Comparison of ENCODE assay signal across 1 cellular context in the genomic region with DNA sequence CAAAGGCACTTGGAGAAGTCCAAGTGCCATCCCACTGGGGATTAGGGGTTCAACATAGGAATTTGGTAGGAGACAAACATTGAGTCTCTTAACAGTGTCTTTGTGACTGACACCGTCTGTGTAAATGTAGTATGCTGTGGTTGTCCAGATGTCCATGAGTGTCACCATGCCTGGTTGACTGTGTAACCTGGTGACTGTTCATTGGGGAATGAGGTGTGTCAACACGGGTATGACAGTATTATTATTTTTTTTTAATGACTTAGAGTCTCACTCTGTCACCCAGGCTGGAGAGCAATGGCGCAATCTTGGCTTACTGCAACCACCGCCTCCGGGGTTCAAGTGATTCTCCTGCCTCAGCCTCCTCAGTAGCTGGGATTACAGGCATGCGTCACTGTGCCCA.
TF ChIP-seq lines count a peak whose summit lies in the region.

No MANE protein-coding gene starts in this region.

TF ChIP-seq in HCT116, 20 proteins besides CTCF, POLR2A, EP300 and RAD21:
- TF ChIP-seq SIN3A (IDR thresholded peaks at IDR 0.05; ENCODE audit: low read depth) = no peak
- no peak for TF ChIP-seq EZH2 (IDR thresholded peaks at IDR 0.05)
- TF ChIP-seq, protein P1, sequence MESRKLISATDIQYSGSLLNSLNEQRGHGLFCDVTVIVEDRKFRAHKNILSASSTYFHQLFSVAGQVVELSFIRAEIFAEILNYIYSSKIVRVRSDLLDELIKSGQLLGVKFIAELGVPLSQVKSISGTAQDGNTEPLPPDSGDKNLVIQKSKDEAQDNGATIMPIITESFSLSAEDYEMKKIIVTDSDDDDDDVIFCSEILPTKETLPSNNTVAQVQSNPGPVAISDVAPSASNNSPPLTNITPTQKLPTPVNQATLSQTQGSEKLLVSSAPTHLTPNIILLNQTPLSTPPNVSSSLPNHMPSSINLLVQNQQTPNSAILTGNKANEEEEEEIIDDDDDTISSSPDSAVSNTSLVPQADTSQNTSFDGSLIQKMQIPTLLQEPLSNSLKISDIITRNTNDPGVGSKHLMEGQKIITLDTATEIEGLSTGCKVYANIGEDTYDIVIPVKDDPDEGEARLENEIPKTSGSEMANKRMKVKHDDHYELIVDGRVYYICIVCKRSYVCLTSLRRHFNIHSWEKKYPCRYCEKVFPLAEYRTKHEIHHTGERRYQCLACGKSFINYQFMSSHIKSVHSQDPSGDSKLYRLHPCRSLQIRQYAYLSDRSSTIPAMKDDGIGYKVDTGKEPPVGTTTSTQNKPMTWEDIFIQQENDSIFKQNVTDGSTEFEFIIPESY (IDR thresholded peaks at IDR 0.05; ENCODE audit: extremely low read depth, insufficient replicate concordance, low read length) = no peak
- no peak for TF ChIP-seq ELF1 (IDR thresholded peaks at IDR 0.05; ENCODE audit: borderline replicate concordance, low read depth)
- no peak for TF ChIP-seq ZFX (IDR thresholded peaks at IDR 0.05)
- TF ChIP-seq YY1 (IDR thresholded peaks at IDR 0.05; ENCODE audit: extremely low read depth, insufficient replicate concordance, low read depth, low read length) = no peak
- no peak for TF ChIP-seq EZH2phosphoT487 (IDR thresholded peaks at IDR 0.05; ENCODE audit: borderline replicate concordance)
- TF ChIP-seq JUND (IDR thresholded peaks at IDR 0.05) = no peak
- no peak for TF ChIP-seq POLR2AphosphoS5 (IDR thresholded peaks at IDR 0.05; ENCODE audit: low read depth, low read length)
